In the genomic region with DNA sequence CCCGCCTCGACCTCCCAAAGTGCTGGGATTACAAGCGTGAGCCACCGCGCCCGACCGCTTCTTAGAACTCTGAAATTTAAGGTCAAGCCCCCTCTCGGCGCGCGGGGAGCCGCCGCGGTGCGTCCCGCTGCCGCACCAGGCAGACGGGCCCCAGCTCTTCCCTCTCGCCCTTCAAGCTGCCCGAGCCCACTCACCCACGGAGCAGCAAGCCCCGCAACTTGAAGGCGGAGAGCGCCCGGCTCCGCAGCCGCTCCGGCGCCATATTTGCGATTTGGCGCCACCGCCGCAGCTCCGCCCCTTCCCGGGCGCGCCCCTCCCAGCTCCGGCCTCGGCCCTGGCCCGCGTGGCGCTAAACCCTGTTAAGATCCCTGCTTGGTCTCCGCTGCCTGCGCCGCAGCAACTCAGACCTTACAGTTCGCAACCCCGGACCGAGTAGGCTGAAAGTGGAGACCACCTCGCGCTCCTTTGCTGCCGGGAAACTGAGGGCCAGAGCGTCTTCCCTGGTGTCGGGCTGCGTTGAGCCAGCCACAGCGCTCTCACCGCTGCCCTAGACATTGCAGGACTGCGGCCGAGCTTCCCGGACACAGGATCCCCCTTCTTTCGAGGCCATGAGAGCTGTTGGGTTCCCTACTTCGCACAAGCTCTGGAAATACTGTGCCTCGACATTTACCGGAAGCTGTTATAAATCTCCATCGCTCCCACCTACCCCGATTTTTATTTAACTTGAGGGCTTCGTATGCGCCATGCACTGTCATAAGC, we compare ENCODE assay signal across 8 cellular contexts. TPM values are rescaled to one million over a fixed set of nuclear protein-coding genes. Genes with fewer than 3 reads are reported as not detected.
A peak's percentile ranks its signal among the peaks of the same experiment; 100 is the strongest.
DNase-seq lines count a peak whose midpoint lies in the region; ATAC-seq and TF ChIP-seq lines count a peak whose summit lies in the region.

A gene with protein sequence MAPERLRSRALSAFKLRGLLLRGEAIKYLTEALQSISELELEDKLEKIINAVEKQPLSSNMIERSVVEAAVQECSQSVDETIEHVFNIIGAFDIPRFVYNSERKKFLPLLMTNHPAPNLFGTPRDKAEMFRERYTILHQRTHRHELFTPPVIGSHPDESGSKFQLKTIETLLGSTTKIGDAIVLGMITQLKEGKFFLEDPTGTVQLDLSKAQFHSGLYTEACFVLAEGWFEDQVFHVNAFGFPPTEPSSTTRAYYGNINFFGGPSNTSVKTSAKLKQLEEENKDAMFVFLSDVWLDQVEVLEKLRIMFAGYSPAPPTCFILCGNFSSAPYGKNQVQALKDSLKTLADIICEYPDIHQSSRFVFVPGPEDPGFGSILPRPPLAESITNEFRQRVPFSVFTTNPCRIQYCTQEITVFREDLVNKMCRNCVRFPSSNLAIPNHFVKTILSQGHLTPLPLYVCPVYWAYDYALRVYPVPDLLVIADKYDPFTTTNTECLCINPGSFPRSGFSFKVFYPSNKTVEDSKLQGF (minus strand): TSS at position 273 of the 759 bp plus-strand sequence. CDS start 11 bp downstream, at position 262.

- TF ChIP-seq CTCF in lower lobe of right lung (IDR thresholded peaks at IDR 0.05) = peak; percentile 9

- DNase-seq in NCI-H69 (lab: John Stamatoyannopoulos, UW) (peak; percentile 91), ecto neural progenitor cell (ENCODE audit: low spot score) (peak; percentile 89), lower lobe of right lung (peak; percentile 85)
- DNase-seq in activated CD4-positive, alpha-beta memory T cell treated with anti-CD3 and anti-CD28 coated beads for 36 hours = peak; percentile 86
- DNase-seq in stimulated activated CD4-positive, alpha-beta T cell treated with anti-CD3 and anti-CD28 coated beads, TNF-alpha, amount 100 ng/mL, for 1 hour (ENCODE audit: low read depth in 3 of 3, low spot score in 1 of 3) = peak; percentile 34 to 77 (median 49)

- peak within 1 kb of the TSS; percentile 92 for H3K4me3 Mint-ChIP-seq in activated CD4-positive, alpha-beta memory T cell treated with anti-CD3 and anti-CD28 coated beads for 36 hours

- no peaks in the 10 kb centered on the region for H4K20me1 ChIP-seq in BLaER1

- H3K4me1 Mint-ChIP-seq in activated CD4-positive, alpha-beta memory T cell treated with anti-CD3 and anti-CD28 coated beads for 36 hours (ENCODE audit: low read depth) = peaks cover 26% of the 10 kb centered on the region

- H3K4me3 ChIP-seq in BLaER1 (peak within 1 kb of the TSS; percentile 80), lower lobe of right lung (peak within 1 kb of the TSS; percentile 84)

- H3K27ac ChIP-seq in BLaER1 (peak within 1 kb of the TSS; percentile 81), lower lobe of right lung (peak within 1 kb of the TSS; percentile 88)

- H3K27ac Mint-ChIP-seq in activated CD4-positive, alpha-beta memory T cell treated with anti-CD3 and anti-CD28 coated beads for 36 hours = peak within 1 kb of the TSS; percentile 82

- ATAC-seq in HG03432 (IDR thresholded peaks at IDR 0.05; ENCODE audit: unreplicated experiment) (peak; percentile 87), lower lobe of right lung (peak; percentile 92)

- H3K36me3 ChIP-seq in BLaER1 = peaks cover 5% of the 10 kb centered on the region
- no peaks in the 10 kb centered on the region for H3K36me3 ChIP-seq in lower lobe of right lung

- TF ChIP-seq POLR2A in GM19193 (IDR thresholded peaks at IDR 0.05; ENCODE audit: extremely low read depth, insufficient read depth, insufficient read length) = peak; percentile 80

- no peaks in the 10 kb centered on the region for H3K27me3 Mint-ChIP-seq in activated CD4-positive, alpha-beta memory T cell treated with anti-CD3 and anti-CD28 coated beads for 36 hours

- H3K36me3 Mint-ChIP-seq in activated CD4-positive, alpha-beta memory T cell treated with anti-CD3 and anti-CD28 coated beads for 36 hours = peaks cover 7% of the 10 kb centered on the region

- intact Hi-C loops in activated CD4-positive, alpha-beta memory T cell treated with anti-CD3 and anti-CD28 coated beads for 36 hours (cut with micrococcal nuclease) = loop anchor here (1.0 to 5.0 kb wide), 5 partner anchors 54 to 429 kb away; a partner anchor contains a TSS
- intact Hi-C loops in lower lobe of right lung (cut with DNase I) = no loop called here

- H3K9me3 ChIP-seq in BLaER1 (no peaks in the 10 kb centered on the region), lower lobe of right lung (no peaks in the 10 kb centered on the region)

- POLR2A ChIA-PET in activated CD4-positive, alpha-beta memory T cell treated with anti-CD3 and anti-CD28 coated beads for 36 hours (lab: Charles Lee) = interaction anchor here (0.8 to 3.6 kb wide), 6 partner anchors 47 to 428 kb away, joined by 3 to 19 read pairs (median 6); a partner anchor contains a TSS

- CTCF ChIA-PET in activated CD4-positive, alpha-beta memory T cell treated with anti-CD3 and anti-CD28 coated beads for 36 hours (lab: Charles Lee) = interaction anchor here (1.2 to 1.6 kb wide), 7 partner anchors 10 to 164 kb away, joined by 3 to 6 read pairs (median 3); a partner anchor contains a TSS

- peak within 1 kb of the TSS; percentile 86 for H3K9ac ChIP-seq in BLaER1

- H3K27me3 ChIP-seq in BLaER1 = peaks cover 14% of the 10 kb centered on the region; the same call in 1 of the 2 replicates
- no peaks in the 10 kb centered on the region for H3K27me3 ChIP-seq in lower lobe of right lung (ENCODE audit: low read depth)

- peak within 1 kb of the TSS; percentile 80 for H3K4me2 ChIP-seq in BLaER1

- H3K4me1 ChIP-seq in BLaER1 (peaks cover 33% of the 10 kb centered on the region), lower lobe of right lung (peaks cover 17% of the 10 kb centered on the region)

- H3K9me3 Mint-ChIP-seq in activated CD4-positive, alpha-beta memory T cell treated with anti-CD3 and anti-CD28 coated beads for 36 hours = no peaks in the 10 kb centered on the region

RNA-seq across cellular contexts. Expression of the gene that starts here (rescaled TPM):
- total RNA-seq in activated CD4-positive, alpha-beta memory T cell treated with anti-CD3 and anti-CD28 coated beads for 36 hours = 10 to 100 TPM; 41.3 to 43.4 TPM
- total RNA-seq in lower lobe of right lung = 1.2 TPM

Comparison
In these comparisons a context has a peak if more than half of its experiments do, and no peak if none do; other contexts are left out.
1. Peak in every context shown above with its lines: DNase-seq, ATAC-seq, H3K4me3 ChIP-seq and H3K27ac ChIP-seq.
2. RNA of the gene that starts here (total RNA-seq): 41.3 to 43.4 TPM in activated CD4-positive, alpha-beta memory T cell treated with anti-CD3 and anti-CD28 coated beads for 36 hours; 1.2 TPM in lower lobe of right lung (single experiment); every median in the first group is over 10 times any median in the second.